ENCODE assay signal across 8 cellular contexts in the genomic region with DNA sequence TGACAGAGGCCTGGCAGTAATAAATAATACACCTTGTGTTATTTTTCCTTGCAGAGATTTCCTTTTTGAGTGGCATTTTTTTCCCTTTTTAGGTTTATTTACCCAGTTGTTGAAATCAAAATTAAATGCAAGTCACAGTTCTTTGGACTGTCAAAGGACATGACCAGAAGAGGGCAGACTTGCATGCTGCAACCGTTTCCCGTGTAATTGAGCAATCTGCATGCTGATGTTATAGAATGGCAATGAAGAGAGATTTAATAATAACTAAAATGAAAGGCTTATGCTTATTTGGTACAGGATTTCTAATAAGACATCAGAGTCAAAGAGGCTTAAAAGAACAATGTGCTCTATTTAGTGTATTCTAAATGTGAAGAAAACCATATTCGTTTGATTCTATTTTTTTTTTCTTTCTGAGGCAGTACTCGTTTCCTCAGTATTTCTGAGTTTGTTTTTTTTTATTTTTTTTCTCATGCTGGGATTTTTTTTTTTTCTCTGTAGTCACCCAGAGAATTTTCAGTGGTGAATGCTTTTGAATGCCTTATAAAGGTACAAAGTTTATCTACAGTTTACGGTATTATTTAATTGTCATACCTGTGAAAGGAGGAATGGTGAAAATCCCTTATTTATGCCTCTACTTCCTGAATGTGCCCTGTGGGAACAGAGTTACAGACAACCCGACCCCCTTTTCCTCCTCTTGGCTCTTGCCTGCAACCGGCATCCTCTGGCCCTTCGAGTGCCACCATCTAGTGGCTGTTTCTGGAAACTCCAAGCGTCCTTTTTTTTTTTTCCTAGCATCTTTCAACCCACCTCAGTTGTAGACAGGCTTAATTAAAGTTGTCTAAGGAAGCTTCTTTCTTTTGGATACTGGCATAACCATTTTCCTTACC.
A peak's percentile ranks its signal among the peaks of the same experiment; 100 is the strongest.
DNase-seq lines count a peak whose midpoint lies in the region; TF ChIP-seq lines count a peak whose summit lies in the region.

No MANE protein-coding gene starts in this region.

- no peak overlapping the region for H4K8ac ChIP-seq in H9 (replicated peaks; ENCODE audit: insufficient read length, low read depth, low read length)

- H2BK12ac ChIP-seq in H9 (ENCODE audit: insufficient read length, low read depth, low read length) = no peak overlapping the region

- H3K79me2 ChIP-seq in H9 (ENCODE audit: insufficient read depth, low read length) = no peaks in the 10 kb centered on the region

- TF ChIP-seq CTCF in H9 (conservative IDR thresholded peaks at IDR 0.05) = peak; percentile 71

- H3K56ac ChIP-seq in H9 (ENCODE audit: insufficient read length, low read depth, low read length) = no peak overlapping the region

- peaks cover 19% of the 10 kb centered on the region for H3K27me3 Mint-ChIP-seq in activated naive CD4-positive, alpha-beta T cell treated with anti-CD3 and anti-CD28 coated beads for 36 hours (ENCODE audit: low read depth)
- H3K27me3 Mint-ChIP-seq in H9 (ENCODE audit: low read depth) = no peaks in the 10 kb centered on the region

- no peaks in the 10 kb centered on the region for H3K4me1 ChIP-seq in H9 (ENCODE audit: insufficient read depth, low read length)

- H2BK5ac ChIP-seq in H9 (ENCODE audit: insufficient read length, low read length) = no peak overlapping the region

- no peaks in the 10 kb centered on the region for H4K20me1 ChIP-seq in H9 (ENCODE audit: control insufficient read depth, insufficient read depth, insufficient read length)

- no peak overlapping the region for H3K4me3 Mint-ChIP-seq in activated naive CD4-positive, alpha-beta T cell treated with anti-CD3 and anti-CD28 coated beads for 36 hours
- H3K4me3 Mint-ChIP-seq in H9 = peak overlapping the region; percentile 28 to 46; a peak in 2 of 5 replicates

- no peak overlapping the region for H4K91ac ChIP-seq in H9 (ENCODE audit: insufficient read length, low read depth, low read length)

- peaks cover 3% of the 10 kb centered on the region for H3K4me1 Mint-ChIP-seq in activated naive CD4-positive, alpha-beta T cell treated with anti-CD3 and anti-CD28 coated beads for 36 hours (ENCODE audit: low read depth)
- H3K4me1 Mint-ChIP-seq in H9 = peaks cover 8 to 10% of the 10 kb centered on the region in 2 experiments

- H3K18ac ChIP-seq in H9 (ENCODE audit: insufficient read length, low read depth, low read length) = no peak overlapping the region

- H3K9ac ChIP-seq in H9 (ENCODE audit: extremely low read depth, insufficient read length, low read length) = no peak overlapping the region

- CTCF ChIA-PET in activated naive CD4-positive, alpha-beta T cell treated with anti-CD3 and anti-CD28 coated beads for 36 hours (lab: Charles Lee) = no interaction called here

- H2AFZ ChIP-seq in H9 (ENCODE audit: low read length) = no peak overlapping the region

- no peak overlapping the region for H2BK20ac ChIP-seq in H9 (ENCODE audit: low read depth, low read length, poor library complexity, severe bottlenecking)

- H3T11ph ChIP-seq in H9 (ENCODE audit: low read length) = no peak overlapping the region

- no peaks in the 10 kb centered on the region for H3K27me3 ChIP-seq in H9 (ENCODE audit: insufficient read depth, low read length)

- H3K36me3 Mint-ChIP-seq in activated naive CD4-positive, alpha-beta T cell treated with anti-CD3 and anti-CD28 coated beads for 36 hours (ENCODE audit: low read depth) = no peaks in the 10 kb centered on the region
- H3K36me3 Mint-ChIP-seq in H9 (ENCODE audit: insufficient read depth in 1 of 3, low read depth in 3 of 3) = no peaks in the 10 kb centered on the region

- no peak overlapping the region for H3K14ac ChIP-seq in H9 (ENCODE audit: insufficient read depth, low read length)

- no peak overlapping the region for H3K23ac ChIP-seq in H9 (ENCODE audit: insufficient read length, low read depth, low read length)

- H4K5ac ChIP-seq in H9 (ENCODE audit: insufficient read length, low read depth, low read length) = no peak overlapping the region

- H3K27ac ChIP-seq in H9 (ENCODE audit: insufficient read length, low read depth, low read length) = no peak overlapping the region

- H2BK120ac ChIP-seq in H9 (ENCODE audit: low read depth, low read length, poor library complexity, severe bottlenecking) = no peak overlapping the region

- no peak overlapping the region for H3K4ac ChIP-seq in H9 (ENCODE audit: low read depth, low read length)

- H3K23me2 ChIP-seq in H9 (ENCODE audit: insufficient read length, low read depth, low read length, poor library complexity, severe bottlenecking) = no peaks in the 10 kb centered on the region

- no peaks in the 10 kb centered on the region for H3K9me3 Mint-ChIP-seq in activated naive CD4-positive, alpha-beta T cell treated with anti-CD3 and anti-CD28 coated beads for 36 hours
- H3K9me3 Mint-ChIP-seq in H9 = no peaks in the 10 kb centered on the region

- H3K4me2 ChIP-seq in H9 (ENCODE audit: insufficient read depth, insufficient read length, low read length) = no peak overlapping the region

- H2BK15ac ChIP-seq in H9 (ENCODE audit: low read depth, low read length) = no peak overlapping the region

- no peaks in the 10 kb centered on the region for H3K9me3 ChIP-seq in H9 (ENCODE audit: control insufficient read depth, low read depth, low read length)

- H2AK5ac ChIP-seq in H9 (ENCODE audit: insufficient read length, low read length) = no peak overlapping the region

- no CpG with 5 or more reads among the region's 9 CpGs for WGBS in H9 (ENCODE audit: extremely low coverage, insufficient read length, low lambda C conversion rate)

- intact Hi-C loops in activated naive CD4-positive, alpha-beta T cell treated with anti-CD3 and anti-CD28 coated beads for 36 hours (cut with micrococcal nuclease) = no loop called here

- no peak overlapping the region for H3K27ac Mint-ChIP-seq in activated naive CD4-positive, alpha-beta T cell treated with anti-CD3 and anti-CD28 coated beads for 36 hours
- H3K27ac Mint-ChIP-seq in H9 = peak overlapping the region; percentile 24 to 88 (median 88); a peak in 6 of 7 replicates

- no peaks in the 10 kb centered on the region for H3K79me1 ChIP-seq in H9 (ENCODE audit: insufficient read depth, low read depth, low read length, poor library complexity, severe bottlenecking)

- peak; percentile 52 for DNase-seq in activated naive CD4-positive, alpha-beta T cell treated with anti-CD3 and anti-CD28 coated beads for 36 hours
- DNase-seq in activated naive CD4-positive, alpha-beta T cell treated with anti-CD3 and anti-CD28 coated beads, Interleukin-2, amount 50 U/mL, for 16 hours = no peak
- DNase-seq in H9 (peak; percentile 83), NAMALWA (ENCODE audit: low spot score) (peak; percentile 67), SKM-1 treated with dmso at 0.1 percent for 144 hours (lab: John Stamatoyannopoulos, UW; ENCODE audit: unreplicated experiment) (peak; percentile 32), fibroblast of peridontal ligament (ENCODE audit: extremely low read depth) (peak; percentile 87), nucleus accumbens (lab: John Stamatoyannopoulos, UW) (peak in 49 of 56 donors; percentile 2 to 87 (median 40)), ureter (ENCODE audit: low spot score) (no peak)

Comparison
In these comparisons a context has a peak if more than half of its experiments do, and no peak if none do; other contexts are left out.
1. DNase-seq: peak in activated naive CD4-positive, alpha-beta T cell treated with anti-CD3 and anti-CD28 coated beads for 36 hours (single experiment), H9 (single experiment), NAMALWA (single experiment), SKM-1 treated with dmso at 0.1 percent for 144 hours (single experiment), fibroblast of peridontal ligament (single experiment) and nucleus accumbens (49 of 56); none in activated naive CD4-positive, alpha-beta T cell treated with anti-CD3 and anti-CD28 coated beads, Interleukin-2, amount 50 U/mL, for 16 hours (single experiment) and ureter (single experiment).